Comparison of ENCODE assay signal across 2 cellular contexts in genomic region chr22:21579474-21579851, GRCh38.
A peak's percentile ranks its signal among the peaks of the same experiment; 100 is the strongest.
TF ChIP-seq lines count a peak whose summit lies in the region.

No MANE protein-coding gene starts in this region.

TF ChIP-seq in HEK293, 187 proteins besides CTCF, POLR2A, EP300 and RAD21:
- TF ChIP-seq ZNF610 (tag by site-specific recombination; IDR thresholded peaks at IDR 0.05; ENCODE audit: borderline replicate concordance): no peak
- no peak for TF ChIP-seq ZNF350 (tag by site-specific recombination; IDR thresholded peaks at IDR 0.05)
- TF ChIP-seq ZNF488 (tag by site-specific recombination; IDR thresholded peaks at IDR 0.05): no peak
- no peak for TF ChIP-seq ZNF155 (tag by site-specific recombination; IDR thresholded peaks at IDR 0.05)
- TF ChIP-seq ZNF24 (tag by site-specific recombination; IDR thresholded peaks at IDR 0.05): no peak
- peak; percentile 21; the same call in 1 of the 2 replicates for TF ChIP-seq IKZF3 (tag by site-specific recombination; IDR thresholded peaks at IDR 0.05)
- no peak for TF ChIP-seq ZNF596 (tag by site-specific recombination; IDR thresholded peaks at IDR 0.05)
- no peak for TF ChIP-seq ZNF629 (tag by site-specific recombination; IDR thresholded peaks at IDR 0.05)
- no peak for TF ChIP-seq OSR2 (tag by site-specific recombination; IDR thresholded peaks at IDR 0.05)
- TF ChIP-seq AEBP2 (tag by site-specific recombination; IDR thresholded peaks at IDR 0.05; ENCODE audit: borderline replicate concordance): no peak
- TF ChIP-seq ZFP69B (tag by site-specific recombination; IDR thresholded peaks at IDR 0.05): no peak
- no peak for TF ChIP-seq ZNF391 (tag by site-specific recombination; IDR thresholded peaks at IDR 0.05; ENCODE audit: borderline replicate concordance, low read depth)
- no peak for TF ChIP-seq ZBTB44 (tag by site-specific recombination; IDR thresholded peaks at IDR 0.05)
- no peak for TF ChIP-seq ZNF548 (tag by site-specific recombination; IDR thresholded peaks at IDR 0.05)
- TF ChIP-seq ZNF121 (tag by site-specific recombination; IDR thresholded peaks at IDR 0.05): peak; percentile 39; the same call in 1 of the 2 replicates

TF ChIP-seq in K562, 482 proteins besides CTCF, POLR2A, EP300 and RAD21 (continues in another document):
- TF ChIP-seq HNRNPL (IDR thresholded peaks at IDR 0.05; ENCODE audit: low read depth, low read length) (0 out of 2 replicates have a peak, but pooled peaks have one; percentile 35), MBD1 (CRISPR knock-in tag; IDR thresholded peaks at IDR 0.05) (peak; percentile 80; the same call in 1 of the 2 replicates), ZNF408 (CRISPR knock-in tag; IDR thresholded peaks at IDR 0.05; ENCODE audit: low read depth) (no peak), ZNF140 (CRISPR knock-in tag; IDR thresholded peaks at IDR 0.05) (no peak), ZC3H4 (CRISPR knock-in tag; IDR thresholded peaks at IDR 0.05; ENCODE audit: borderline replicate concordance) (no peak), POLR3G (IDR thresholded peaks at IDR 0.05; ENCODE audit: extremely low read depth, insufficient read length, insufficient replicate concordance) (no peak), ZNF589 (CRISPR knock-in tag; IDR thresholded peaks at IDR 0.05; ENCODE audit: low read depth) (0 out of 2 replicates have a peak, but pooled peaks have one; percentile 29), UBTF (IDR thresholded peaks at IDR 0.05; ENCODE audit: borderline replicate concordance in 1 of 2, low read depth in 2 of 2, low read length in 2 of 2) (peak; percentile 56 to 88; a peak in 3 of 4 replicates), ZKSCAN8 (CRISPR knock-in tag; IDR thresholded peaks at IDR 0.05) (no peak), ZC3H11A (IDR thresholded peaks at IDR 0.05; ENCODE audit: low read depth, low read length) (peak; percentile 34; the same call in 1 of the 2 replicates), MYC (IDR thresholded peaks at IDR 0.05; ENCODE audit: low read depth, low read length) (peak; percentile 16; the same call in 1 of the 2 replicates), MYC (CRISPR knock-in tag; IDR thresholded peaks at IDR 0.05; ENCODE audit: borderline replicate concordance, low read depth) (no peak), KAT8 (IDR thresholded peaks at IDR 0.05; ENCODE audit: low read depth) (no peak), ESRRB (CRISPR knock-in tag; IDR thresholded peaks at IDR 0.05; ENCODE audit: borderline replicate concordance) (no peak), ZNF518B (CRISPR knock-in tag; IDR thresholded peaks at IDR 0.05) (no peak), CHD4 (IDR thresholded peaks at IDR 0.05; ENCODE audit: insufficient read depth, insufficient replicate concordance, low read depth, low read length, poor library complexity, severe bottlenecking) (no peak), SNAPC5 (CRISPR knock-in tag; IDR thresholded peaks at IDR 0.05) (no peak), STAT5B (CRISPR knock-in tag; IDR thresholded peaks at IDR 0.05) (no peak), AFF4 (CRISPR knock-in tag; IDR thresholded peaks at IDR 0.05) (no peak), BDP1 (IDR thresholded peaks at IDR 0.05; ENCODE audit: insufficient read depth, insufficient read length) (no peak), MTA3 (IDR thresholded peaks at IDR 0.05; ENCODE audit: borderline replicate concordance) (no peak), MAX (CRISPR knock-in tag; IDR thresholded peaks at IDR 0.05) (peak; percentile 61), MAFG (tag; conservative IDR thresholded peaks at IDR 0.05) (no peak), DNMT1 (IDR thresholded peaks at IDR 0.05) (no peak), PREB (CRISPR knock-in tag; IDR thresholded peaks at IDR 0.05) (no peak), ZNF707 (CRISPR knock-in tag; conservative IDR thresholded peaks at IDR 0.05) (no peak), REST (CRISPR knock-in tag; IDR thresholded peaks at IDR 0.05; ENCODE audit: low read depth) (no peak), ARHGAP35 (IDR thresholded peaks at IDR 0.05; ENCODE audit: partially characterized antibody) (no peak), RFX1 (IDR thresholded peaks at IDR 0.05) (no peak), PPARD (CRISPR knock-in tag; IDR thresholded peaks at IDR 0.05) (no peak), TAF9B (IDR thresholded peaks at IDR 0.05; ENCODE audit: partially characterized antibody) (no peak), ZNF174 (CRISPR knock-in tag; IDR thresholded peaks at IDR 0.05) (no peak), L3MBTL2 (IDR thresholded peaks at IDR 0.05) (no peak), BRD4 (IDR thresholded peaks at IDR 0.05) (0 out of 2 replicates have a peak, but pooled peaks have one; percentile 3), CHCHD3 (CRISPR knock-in tag; IDR thresholded peaks at IDR 0.05) (no peak), TAL1 (IDR thresholded peaks at IDR 0.05) (no peak), DLX4 (CRISPR knock-in tag; IDR thresholded peaks at IDR 0.05) (no peak), KLF13 (tag; IDR thresholded peaks at IDR 0.05; ENCODE audit: borderline replicate concordance, low read depth) (no peak)
